Comparison of ENCODE assay signal across 1 cellular context in the genomic region with DNA sequence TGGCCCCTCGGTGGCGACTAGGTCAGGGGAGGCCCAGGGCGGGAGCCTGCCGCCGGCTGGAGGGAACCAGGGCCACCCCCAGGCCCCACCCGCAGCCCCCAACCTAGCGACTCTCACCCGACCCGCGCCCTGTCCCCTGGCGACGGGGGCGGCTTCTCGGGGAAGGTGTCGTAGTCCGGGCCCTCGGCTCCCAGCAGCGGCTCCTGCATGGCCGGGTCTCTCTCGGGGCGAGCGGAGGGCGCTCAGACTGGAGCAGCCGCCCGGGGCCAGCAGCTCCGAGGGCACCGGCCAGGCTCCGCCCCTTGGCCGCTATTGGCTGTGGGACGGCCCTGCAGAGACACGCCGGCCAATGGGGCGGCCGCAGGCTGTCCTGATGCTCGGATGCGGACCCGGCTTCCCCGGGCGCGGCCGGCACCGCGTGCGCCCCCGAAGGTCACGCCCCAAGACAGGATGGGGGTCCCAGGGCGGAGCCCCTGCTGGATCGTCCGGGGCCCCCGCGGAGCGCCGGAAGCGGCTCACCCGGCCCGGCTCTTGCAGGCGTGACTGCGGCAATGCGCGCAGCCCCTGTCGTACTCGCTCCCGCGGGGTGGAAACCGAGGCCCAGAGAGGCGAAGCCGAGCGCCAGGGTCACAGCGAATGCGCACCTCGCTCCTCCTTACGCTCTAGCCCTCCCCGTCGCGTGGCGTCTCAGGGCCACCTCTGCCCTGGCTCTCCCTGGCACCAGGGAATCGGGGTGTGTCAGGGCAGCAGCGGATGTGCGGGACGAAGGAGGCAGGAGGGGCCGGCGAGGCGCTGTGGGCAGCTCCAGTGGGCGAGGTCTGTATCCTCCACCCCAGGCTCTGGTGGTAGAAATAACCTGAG.
TF ChIP-seq lines count a peak whose summit lies in the region.

A gene with protein sequence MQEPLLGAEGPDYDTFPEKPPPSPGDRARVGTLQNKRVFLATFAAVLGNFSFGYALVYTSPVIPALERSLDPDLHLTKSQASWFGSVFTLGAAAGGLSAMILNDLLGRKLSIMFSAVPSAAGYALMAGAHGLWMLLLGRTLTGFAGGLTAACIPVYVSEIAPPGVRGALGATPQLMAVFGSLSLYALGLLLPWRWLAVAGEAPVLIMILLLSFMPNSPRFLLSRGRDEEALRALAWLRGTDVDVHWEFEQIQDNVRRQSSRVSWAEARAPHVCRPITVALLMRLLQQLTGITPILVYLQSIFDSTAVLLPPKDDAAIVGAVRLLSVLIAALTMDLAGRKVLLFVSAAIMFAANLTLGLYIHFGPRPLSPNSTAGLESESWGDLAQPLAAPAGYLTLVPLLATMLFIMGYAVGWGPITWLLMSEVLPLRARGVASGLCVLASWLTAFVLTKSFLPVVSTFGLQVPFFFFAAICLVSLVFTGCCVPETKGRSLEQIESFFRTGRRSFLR (minus strand): TSS at position 249 of the 861 bp plus-strand sequence. CDS start 40 bp downstream, at position 209.

TF ChIP-seq in SK-N-SH, 30 proteins besides CTCF, POLR2A, EP300 and RAD21 (continued from another document):
- TF ChIP-seq, protein P1, sequence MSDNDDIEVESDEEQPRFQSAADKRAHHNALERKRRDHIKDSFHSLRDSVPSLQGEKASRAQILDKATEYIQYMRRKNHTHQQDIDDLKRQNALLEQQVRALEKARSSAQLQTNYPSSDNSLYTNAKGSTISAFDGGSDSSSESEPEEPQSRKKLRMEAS (IDR thresholded peaks at IDR 0.05; ENCODE audit: low read depth) = peak; percentile 87
- peak; percentile 91 for TF ChIP-seq MXI1 (IDR thresholded peaks at IDR 0.05; ENCODE audit: low read depth, low read length)
TF ChIP-seq in SK-N-SH: peak in this region for 5.
